Comparison of ENCODE assay signal across 14 cellular contexts in the genomic region with DNA sequence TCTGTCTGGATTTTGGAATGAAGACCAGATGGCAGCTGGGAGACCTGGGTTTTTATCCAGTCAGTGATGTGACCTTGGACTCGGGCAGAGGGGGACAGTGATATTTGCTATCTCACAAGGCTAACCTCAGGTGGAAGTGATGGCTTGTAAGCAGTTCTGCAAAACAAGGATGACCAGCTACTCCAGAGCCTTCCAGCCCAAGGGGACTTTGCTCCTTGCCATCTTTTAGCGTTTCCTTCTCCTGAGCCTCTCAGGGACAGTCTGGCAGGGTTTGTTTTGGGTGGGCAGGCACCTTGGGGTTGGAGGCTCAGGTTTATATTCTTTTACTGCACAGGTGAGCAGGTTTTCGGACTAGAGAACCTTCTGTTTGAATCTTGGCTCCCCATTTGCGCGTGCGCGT. TPM values are rescaled to one million over a fixed set of nuclear protein-coding genes. Genes with fewer than 3 reads are reported as not detected.
DNase-seq lines count a peak whose midpoint lies in the region; ATAC-seq and TF ChIP-seq lines count a peak whose summit lies in the region.
"Had no signal": no experiment of that assay in that cellular context is flagged by ENCODE, and none has a peak within 500 bp of the region (broad histone marks: within the 10 kb centered on the region; RNA-seq: fewer than 3 reads in every experiment).

No MANE protein-coding gene starts in this region.

- TF ChIP-seq EP300 in transverse colon (IDR thresholded peaks at IDR 0.05; ENCODE audit: low read depth), result no peak

- no peaks in the 10 kb centered on the region for H4K20me1 ChIP-seq in GM23338 (replicated peaks; ENCODE audit: insufficient read depth)
- H4K20me1 ChIP-seq: BLaER1 treated with 17β-estradiol and CSF1 and Interleukin-3, amounts not matched to agents 10 nM and 100 nM had no signal

- H3K4me2 ChIP-seq in GM23338, result no peak overlapping the region
- H3K4me2 ChIP-seq: BLaER1 treated with 17β-estradiol and CSF1 and Interleukin-3, amounts not matched to agents 10 nM and 100 nM had no signal

- H3K9ac ChIP-seq in colonic mucosa (ENCODE audit: low read depth in 2 of 2, low read length in 2 of 2), result no peak overlapping the region
- H3K9ac ChIP-seq: BLaER1 treated with 17β-estradiol and CSF1 and Interleukin-3, amounts not matched to agents 10 nM and 100 nM had no signal

- H3K4me1 ChIP-seq in GM23338 (ENCODE audit: insufficient read depth), result peaks cover 15% of the 10 kb centered on the region; the same call in 1 of the 2 replicates
- no peaks in the 10 kb centered on the region for H3K4me1 ChIP-seq in colonic mucosa
- peaks cover 6 to 22% (median 10%) of the 10 kb centered on the region in 4 donors for H3K4me1 ChIP-seq in transverse colon
- H3K4me1 ChIP-seq in right atrium auricular region, result no peaks in the 10 kb centered on the region

- TF ChIP-seq CTCF in GM23338 (conservative IDR thresholded peaks at IDR 0.05; ENCODE audit: low read depth in 2 of 2), result no peak
- no peak for TF ChIP-seq CTCF in colonic mucosa (IDR thresholded peaks at IDR 0.05)
- TF ChIP-seq CTCF in progenitor cell of endocrine pancreas (IDR thresholded peaks at IDR 0.05; ENCODE audit: unreplicated experiment), result no peak
- TF ChIP-seq CTCF in transverse colon (IDR thresholded peaks at IDR 0.05), result no peak
- no peak for TF ChIP-seq CTCF in right atrium auricular region (IDR thresholded peaks at IDR 0.05)

- ATAC-seq in GM23338, result no peak
- ATAC-seq in GM21390 (IDR thresholded peaks at IDR 0.05; ENCODE audit: unreplicated experiment), result no peak
- ATAC-seq: CD8-positive, alpha-beta T cell had no signal

- intact Hi-C loops in colonic mucosa (cut with DNase I) (no loop called here), transverse colon (cut with DNase I; ENCODE audit: low total_unique reads) (no loop called here)

- no peaks in the 10 kb centered on the region for H3K79me2 ChIP-seq in GM23338 (replicated peaks; ENCODE audit: insufficient read depth)

- TF ChIP-seq POLR2A in transverse colon (IDR thresholded peaks at IDR 0.05), result no peak

- no peaks in the 10 kb centered on the region for H3K36me3 ChIP-seq in GM23338 (ENCODE audit: insufficient read depth)
- no peaks in the 10 kb centered on the region for H3K36me3 ChIP-seq in colonic mucosa
- no peaks in the 10 kb centered on the region for H3K36me3 ChIP-seq in transverse colon
- no peaks in the 10 kb centered on the region for H3K36me3 ChIP-seq in right atrium auricular region
- H3K36me3 ChIP-seq: BLaER1 treated with 17β-estradiol and CSF1 and Interleukin-3, amounts not matched to agents 10 nM and 100 nM had no signal

- DNase-seq in GM23338 (ENCODE audit: low spot score) (no peak), colonic mucosa (peak; percentile 56), progenitor cell of endocrine pancreas (ENCODE audit: low spot score, unreplicated experiment) (no peak), transverse colon (peak; percentile 21), right atrium auricular region (ENCODE audit: low spot score) (no peak)
- DNase-seq: Calu3; CD8-positive, alpha-beta T cell; DMS79 treated with DMSO at 0.1 percent for 48 hours; GF-D8; H9 had no signal

- H3K36me3 Mint-ChIP-seq in GM23338 (ENCODE audit: low read depth) (no peaks in the 10 kb centered on the region), progenitor cell of endocrine pancreas (ENCODE audit: insufficient read depth) (no peaks in the 10 kb centered on the region)
- H3K36me3 Mint-ChIP-seq: CD8-positive, alpha-beta T cell had no signal

- H3K27ac Mint-ChIP-seq in GM23338 (no peak overlapping the region), progenitor cell of endocrine pancreas (peak overlapping the region; percentile 83)
- H3K27ac Mint-ChIP-seq: B cell; CD8-positive, alpha-beta T cell; H9 had no signal

- peak overlapping the region; percentile 39; the same call in 1 of the 2 replicates for H2AFZ ChIP-seq in GM23338

- WGBS in transverse colon (ENCODE audit: low coverage in 1 of 2), 2 donors, result 61% methylated on average over 7 of the region's 7 CpGs; no CpG with 5 or more reads in 1 of the 2 donors

- H3K4me3 ChIP-seq in GM23338, result no peak overlapping the region
- H3K4me3 ChIP-seq in colonic mucosa, result no peak overlapping the region
- no peak overlapping the region for H3K4me3 ChIP-seq in transverse colon
- no peak overlapping the region for H3K4me3 ChIP-seq in right atrium auricular region
- H3K4me3 ChIP-seq: BLaER1 treated with 17β-estradiol and CSF1 and Interleukin-3, amounts not matched to agents 10 nM and 100 nM had no signal

- H3K9me3 ChIP-seq in colonic mucosa, result no peaks in the 10 kb centered on the region
- H3K9me3 ChIP-seq in transverse colon, result no peaks in the 10 kb centered on the region
- no peaks in the 10 kb centered on the region for H3K9me3 ChIP-seq in right atrium auricular region
- H3K9me3 ChIP-seq: BLaER1 treated with 17β-estradiol and CSF1 and Interleukin-3, amounts not matched to agents 10 nM and 100 nM had no signal

- H3K4me1 Mint-ChIP-seq in GM23338 (peaks cover 15% of the 10 kb centered on the region), progenitor cell of endocrine pancreas (ENCODE audit: low read depth) (no peaks in the 10 kb centered on the region)
- H3K4me1 Mint-ChIP-seq: B cell had no signal

- no peaks in the 10 kb centered on the region for H3K9me2 ChIP-seq in GM23338 (ENCODE audit: insufficient read depth)

- no peak overlapping the region for H3K4me3 Mint-ChIP-seq in GM23338
- no peak overlapping the region for H3K4me3 Mint-ChIP-seq in progenitor cell of endocrine pancreas (ENCODE audit: low read depth)
- H3K4me3 Mint-ChIP-seq: B cell; CD8-positive, alpha-beta T cell; H9 had no signal

- H3K27me3 ChIP-seq in GM23338 (ENCODE audit: insufficient read depth), result no peaks in the 10 kb centered on the region
- no peaks in the 10 kb centered on the region for H3K27me3 ChIP-seq in colonic mucosa
- no peaks in the 10 kb centered on the region for H3K27me3 ChIP-seq in transverse colon
- no peaks in the 10 kb centered on the region for H3K27me3 ChIP-seq in right atrium auricular region
- H3K27me3 ChIP-seq: BLaER1 treated with 17β-estradiol and CSF1 and Interleukin-3, amounts not matched to agents 10 nM and 100 nM had no signal

- H3K27me3 Mint-ChIP-seq in GM23338 (ENCODE audit: insufficient read depth, low read depth, poor library complexity), result peaks cover 5% of the 10 kb centered on the region
- no peaks in the 10 kb centered on the region for H3K27me3 Mint-ChIP-seq in progenitor cell of endocrine pancreas

- no peaks in the 10 kb centered on the region for H3F3A ChIP-seq in GM23338 (replicated peaks; ENCODE audit: low read depth)

- no peaks in the 10 kb centered on the region for H3K9me3 Mint-ChIP-seq in GM23338
- H3K9me3 Mint-ChIP-seq in progenitor cell of endocrine pancreas (ENCODE audit: low read depth), result no peaks in the 10 kb centered on the region
- H3K9me3 Mint-ChIP-seq: CD8-positive, alpha-beta T cell; H9 had no signal

- H3K27ac ChIP-seq in GM23338 (ENCODE audit: low read depth), result no peak overlapping the region
- H3K27ac ChIP-seq in colonic mucosa, result no peak overlapping the region
- H3K27ac ChIP-seq in transverse colon, result no peak overlapping the region
- H3K27ac ChIP-seq in right atrium auricular region, result no peak overlapping the region
- H3K27ac ChIP-seq: BLaER1 treated with 17β-estradiol and CSF1 and Interleukin-3, amounts not matched to agents 10 nM and 100 nM; HL-60 had no signal

- in situ Hi-C loops in transverse colon (cut with MboI; ENCODE audit: low pct_ligation_motif_present in 1 of 4, low pct_unique_long_range_greater_than_20kb in 1 of 4, low sequenced_read_pairs in 3 of 4), result no loop called here

TF ChIP-seq in GM23338, 12 proteins besides CTCF, POLR2A, EP300 and RAD21:
- TF ChIP-seq, protein P1, sequence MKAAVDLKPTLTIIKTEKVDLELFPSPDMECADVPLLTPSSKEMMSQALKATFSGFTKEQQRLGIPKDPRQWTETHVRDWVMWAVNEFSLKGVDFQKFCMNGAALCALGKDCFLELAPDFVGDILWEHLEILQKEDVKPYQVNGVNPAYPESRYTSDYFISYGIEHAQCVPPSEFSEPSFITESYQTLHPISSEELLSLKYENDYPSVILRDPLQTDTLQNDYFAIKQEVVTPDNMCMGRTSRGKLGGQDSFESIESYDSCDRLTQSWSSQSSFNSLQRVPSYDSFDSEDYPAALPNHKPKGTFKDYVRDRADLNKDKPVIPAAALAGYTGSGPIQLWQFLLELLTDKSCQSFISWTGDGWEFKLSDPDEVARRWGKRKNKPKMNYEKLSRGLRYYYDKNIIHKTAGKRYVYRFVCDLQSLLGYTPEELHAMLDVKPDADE (IDR thresholded peaks at IDR 0.05), result no peak
- no peak for TF ChIP-seq EZH2 (IDR thresholded peaks at IDR 0.05; ENCODE audit: low read depth, unreplicated experiment)

RNA-seq across cellular contexts. Expression of a gene that starts 9.5 kb away (rescaled TPM):
- 2.9 and 7.1 TPM in 2 replicates for total RNA-seq in GM23338 (2014; rRNA removed; shearing (Covaris generic))
- 1.7 and 2.1 TPM in 2 replicates for polyA plus RNA-seq in GM23338 (2016; fragmentation: Nextera tagmentation; extraction: Ambion mirVana)
- 1 to 10 TPM; 3.2 to 4.3 TPM for total RNA-seq in colonic mucosa
- 8.3 and 9.5 TPM in 2 replicates for total RNA-seq in progenitor cell of endocrine pancreas
- total RNA-seq in transverse colon, result 1 to 10 TPM in 3 of 4 donors, under 1 TPM in 1; 0.60 to 7.5 (median 4.3) TPM
- total RNA-seq in right atrium auricular region, result 10 to 100 TPM in 1 of 2 donors, 1 to 10 TPM in 1; 4.0 to 16.8 TPM

RNA-seq across cellular contexts. Expression of a gene that starts 17.5 kb away (rescaled TPM):
- 1.5 and 2.7 TPM in 2 replicates for total RNA-seq in GM23338 (2014; rRNA removed; shearing (Covaris generic))
- polyA plus RNA-seq in GM23338 (2016; fragmentation: Nextera tagmentation; extraction: Ambion mirVana), result 1.7 and 2.2 TPM in 2 replicates
- 10 to 100 TPM; 15.2 to 17.1 TPM for total RNA-seq in colonic mucosa
- 11.2 and 11.6 TPM in 2 replicates for total RNA-seq in progenitor cell of endocrine pancreas
- total RNA-seq in transverse colon, result 10 to 100 TPM; 13.7 to 38.2 (median 29.8) TPM
- 1 to 10 TPM; 1.8 to 4.9 TPM for total RNA-seq in right atrium auricular region

RNA-seq across cellular contexts. Expression of a gene that starts 49.6 kb away (rescaled TPM):
- 10.4 and 11.3 TPM in 2 replicates for total RNA-seq in GM23338 (2014; rRNA removed; shearing (Covaris generic))
- 2.6 and 4.3 TPM in 2 replicates for polyA plus RNA-seq in GM23338 (2016; fragmentation: Nextera tagmentation; extraction: Ambion mirVana)
- total RNA-seq in colonic mucosa, result 1 to 10 TPM; 5.7 to 7.0 TPM
- total RNA-seq in progenitor cell of endocrine pancreas, result 2.1 and 2.6 TPM in 2 replicates
- 10 to 100 TPM in 3 of 4 donors, 1 to 10 TPM in 1; 6.4 to 21.3 (median 15.7) TPM for total RNA-seq in transverse colon
- 1 to 10 TPM; 4.0 to 9.1 TPM for total RNA-seq in right atrium auricular region

Comparison
In these comparisons a context has a peak if more than half of its experiments do, and no peak if none do; other contexts are left out.
1. DNase-seq: peak in colonic mucosa (single experiment) and transverse colon (single experiment); none in GM23338 (single experiment), progenitor cell of endocrine pancreas (single experiment) and right atrium auricular region (single experiment).